8 cellular contexts compared by ENCODE assay signal in the genomic region with DNA sequence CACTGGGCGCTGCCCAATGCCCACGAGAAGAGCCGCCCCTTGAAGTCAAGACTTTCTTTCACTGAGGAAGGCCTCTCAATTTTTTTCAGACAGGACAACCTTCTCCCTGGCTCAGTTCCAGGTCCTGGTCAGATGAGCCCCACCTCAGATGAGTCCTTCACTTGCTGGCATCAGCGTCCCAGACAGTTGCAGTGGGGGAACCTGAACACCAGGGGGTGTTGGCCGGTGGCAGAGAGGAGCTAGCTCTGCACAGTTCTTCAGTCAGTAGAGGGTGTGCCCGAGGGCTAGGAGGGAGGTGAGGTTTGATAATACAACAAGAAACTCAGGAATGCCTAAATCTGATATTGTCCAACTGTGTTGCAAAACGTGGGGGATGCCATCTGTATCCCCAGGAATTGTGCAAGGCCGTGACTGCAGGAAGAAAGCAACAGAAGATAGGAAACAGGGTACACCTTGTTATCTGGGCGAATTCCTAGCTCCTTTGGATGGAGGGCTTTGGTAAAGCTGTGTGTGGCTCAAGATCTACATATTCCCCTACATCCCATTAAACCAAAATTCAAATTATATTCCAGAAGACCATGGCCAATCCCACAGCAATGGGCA. TPM values are rescaled to one million over a fixed set of nuclear protein-coding genes. Genes with fewer than 3 reads are reported as not detected.
DNase-seq lines count a peak whose midpoint lies in the region; ATAC-seq and TF ChIP-seq lines count a peak whose summit lies in the region.

No MANE protein-coding gene starts in this region.

- peak; percentile 41 for DNase-seq in HT-29 (ENCODE audit: low spot score)
- DNase-seq in mammary epithelial cell = peak; percentile 54
- DNase-seq in medulla oblongata (ENCODE audit: extremely low spot score) = peak; percentile 48
- DNase-seq in stimulated activated effector memory CD8-positive, alpha-beta T cell treated with anti-CD3 and anti-CD28 coated beads, Interleukin-12 subunit alpha, Interleukin-12 subunit beta, amount 100 ng/mL, for 72 hours (ENCODE audit: low spot score in 2 of 2) = peak; percentile 73 to 91
- DNase-seq in NCI-H1436 treated with DMSO at 0.1 percent for 48 hours (lab: John Stamatoyannopoulos, UW) = no peak
- DNase-seq in kidney glomerular epithelial cell (lab: John Stamatoyannopoulos, UW) = no peak

- H3K4me1 Mint-ChIP-seq in stimulated activated effector memory CD8-positive, alpha-beta T cell treated with anti-CD3 and anti-CD28 coated beads, Interleukin-12 subunit alpha, Interleukin-12 subunit beta, amount 100 ng/mL, for 72 hours = peaks cover 53% of the 10 kb centered on the region

- H3K27ac Mint-ChIP-seq in stimulated activated effector memory CD8-positive, alpha-beta T cell treated with anti-CD3 and anti-CD28 coated beads, Interleukin-12 subunit alpha, Interleukin-12 subunit beta, amount 100 ng/mL, for 72 hours = no peak overlapping the region

- H2AFZ ChIP-seq in mammary epithelial cell (ENCODE audit: low read depth, low read length) = no peak overlapping the region

- no peak overlapping the region for H3K27ac ChIP-seq in mammary epithelial cell (ENCODE audit: insufficient read depth, low read depth, low read length)

- dilution Hi-C loops in mammary epithelial cell (cut with HindIII; ENCODE audit: low sequenced_read_pairs) = no loop called here

- in situ Hi-C loops in mammary epithelial cell (cut with MboI; ENCODE audit: low sequenced_read_pairs in 2 of 2) = no loop called here

- no peak overlapping the region for H3K9ac ChIP-seq in mammary epithelial cell (ENCODE audit: insufficient read depth, low read length)

- no peaks in the 10 kb centered on the region for H4K20me1 ChIP-seq in mammary epithelial cell (ENCODE audit: insufficient read depth, low read length)

- peak; percentile 87 for ATAC-seq in stimulated activated effector memory CD8-positive, alpha-beta T cell treated with anti-CD3 and anti-CD28 coated beads, Interleukin-12 subunit alpha, Interleukin-12 subunit beta, amount 100 ng/mL, for 72 hours

- H3K4me3 Mint-ChIP-seq in stimulated activated effector memory CD8-positive, alpha-beta T cell treated with anti-CD3 and anti-CD28 coated beads, Interleukin-12 subunit alpha, Interleukin-12 subunit beta, amount 100 ng/mL, for 72 hours = no peak overlapping the region

- peaks cover 3% of the 10 kb centered on the region for H3K9me3 Mint-ChIP-seq in stimulated activated effector memory CD8-positive, alpha-beta T cell treated with anti-CD3 and anti-CD28 coated beads, Interleukin-12 subunit alpha, Interleukin-12 subunit beta, amount 100 ng/mL, for 72 hours

- CTCF ChIA-PET in mammary epithelial cell (lab: Charles Lee; ENCODE audit: low non-redundant PET) = interaction anchor here (0.5 to 1.2 kb wide), 5 partner anchors 58 to 616 kb away, joined by 3 to 20 read pairs (median 3); no protein-coding TSS in a partner anchor

- H3K9me3 ChIP-seq in mammary epithelial cell (replicated peaks; ENCODE audit: insufficient read depth, low read length) = peaks cover 6% of the 10 kb centered on the region

- H3K4me3 ChIP-seq in WI38 (ENCODE audit: low read depth, low read length) (no peak overlapping the region), mammary epithelial cell (replicated peaks in 1 of 3; ENCODE audit: insufficient read depth in 1 of 3, low read depth in 2 of 3, low read length in 3 of 3) (no peak overlapping the region)

- H3K27me3 ChIP-seq in mammary epithelial cell (ENCODE audit: insufficient read depth, low read length) = peaks cover 3% of the 10 kb centered on the region

- no peak overlapping the region for H3K4me2 ChIP-seq in mammary epithelial cell (ENCODE audit: insufficient read depth, low read depth, low read length)

- no peaks in the 10 kb centered on the region for H3K79me2 ChIP-seq in mammary epithelial cell (ENCODE audit: insufficient read depth, low read length)

- no peaks in the 10 kb centered on the region for H3K4me1 ChIP-seq in mammary epithelial cell (ENCODE audit: insufficient read depth, low read length)

- BruUV-seq in mammary epithelial cell (replicated peaks; lab: Mats Ljungman, UMichigan) = no TSS peak

- no peaks in the 10 kb centered on the region for H3K36me3 Mint-ChIP-seq in stimulated activated effector memory CD8-positive, alpha-beta T cell treated with anti-CD3 and anti-CD28 coated beads, Interleukin-12 subunit alpha, Interleukin-12 subunit beta, amount 100 ng/mL, for 72 hours

- TF ChIP-seq CTCF in GM12874 (IDR thresholded peaks at IDR 0.05; ENCODE audit: insufficient read depth, low read depth, low read length) = peak; percentile 86
- peak; percentile 60 for TF ChIP-seq CTCF in WI38 (IDR thresholded peaks at IDR 0.05; ENCODE audit: low read depth, low read length)
- TF ChIP-seq CTCF in mammary epithelial cell (conservative IDR thresholded peaks at IDR 0.05 in 1 of 2, IDR thresholded peaks at IDR 0.05 in 1 of 2; ENCODE audit: extremely low read depth in 1 of 2, insufficient read depth in 1 of 2, low read depth in 1 of 2, low read length in 2 of 2) = peak; percentile 66 to 78

- no peaks in the 10 kb centered on the region for H3K36me3 ChIP-seq in mammary epithelial cell (ENCODE audit: insufficient read depth, low read length)

- WGBS in mammary epithelial cell (ENCODE audit: low coverage, missing lambda C conversion rate) = 73% methylated on average over 9 of the region's 9 CpGs

- intact Hi-C loops in mammary epithelial cell (cut with micrococcal nuclease) = loop anchor here (1.0 kb wide), 2 partner anchors 96 to 166 kb away; no protein-coding TSS in a partner anchor

RNA-seq across cellular contexts. Expression of a gene that starts 34.3 kb away (rescaled TPM):
- not detected in 2 replicates for total RNA-seq in HT-29 (2014; rRNA removed; shearing (Covaris generic))
- total RNA-seq in mammary epithelial cell = under 1 TPM in 1 of 2 donors, not detected in 1; 0.19 TPM
- not detected for polyA plus RNA-seq in mammary epithelial cell
- not detected for polyA minus RNA-seq in mammary epithelial cell

Comparison
In these comparisons a context has a peak if more than half of its experiments do, and no peak if none do; other contexts are left out.
1. DNase-seq: peak in HT-29 (single experiment), mammary epithelial cell (single experiment), medulla oblongata (single experiment) and stimulated activated effector memory CD8-positive, alpha-beta T cell treated with anti-CD3 and anti-CD28 coated beads, Interleukin-12 subunit alpha, Interleukin-12 subunit beta, amount 100 ng/mL, for 72 hours (2 of 2); none in NCI-H1436 treated with DMSO at 0.1 percent for 48 hours (single experiment) and kidney glomerular epithelial cell (single experiment).
2. Peak in every context shown above with its lines, with median percentiles within 50 percentile points of each other: CTCF ChIP-seq.